In the genomic region with DNA sequence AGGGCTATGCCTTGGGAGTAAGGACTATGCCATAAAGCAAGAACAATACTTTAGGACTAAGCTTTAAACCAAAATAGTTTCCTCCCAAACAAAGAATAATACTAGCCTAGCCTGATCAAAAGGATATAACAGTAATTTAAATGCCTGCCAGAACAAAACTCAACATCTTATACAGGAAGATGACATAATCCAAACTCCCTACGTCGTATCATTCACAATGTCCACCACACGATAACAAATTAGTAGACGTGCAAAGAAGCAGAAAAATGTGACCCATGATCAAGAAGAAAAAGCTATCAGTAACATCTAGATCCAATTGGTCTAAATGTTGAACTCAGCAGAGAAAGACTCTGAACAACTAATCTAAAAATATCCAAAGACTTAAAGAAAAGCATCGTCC, we compare ENCODE assay signal across 9 cellular contexts.
"Had no signal": no experiment of that assay in that cellular context is flagged by ENCODE, and none has a peak within 500 bp of the region (broad histone marks: within the 10 kb centered on the region; RNA-seq: fewer than 3 reads in every experiment).

No MANE protein-coding gene starts in this region.

- ATAC-seq: HCT116 had no signal

- DNase-seq: GM23248, GOT3, H7, IMR-90, KBM-7 had no signal

- H3K27ac ChIP-seq: GM23248, HL-60, KMS-11 had no signal

- H3K9me3 ChIP-seq: HAP-1 had no signal

- H3K36me3 ChIP-seq: HAP-1 had no signal

- H3K4me1 ChIP-seq: HAP-1 had no signal

- H3K4me3 ChIP-seq: GM23248, HAP-1 had no signal
